ENCODE assay signal across 8 cellular contexts in the genomic region with DNA sequence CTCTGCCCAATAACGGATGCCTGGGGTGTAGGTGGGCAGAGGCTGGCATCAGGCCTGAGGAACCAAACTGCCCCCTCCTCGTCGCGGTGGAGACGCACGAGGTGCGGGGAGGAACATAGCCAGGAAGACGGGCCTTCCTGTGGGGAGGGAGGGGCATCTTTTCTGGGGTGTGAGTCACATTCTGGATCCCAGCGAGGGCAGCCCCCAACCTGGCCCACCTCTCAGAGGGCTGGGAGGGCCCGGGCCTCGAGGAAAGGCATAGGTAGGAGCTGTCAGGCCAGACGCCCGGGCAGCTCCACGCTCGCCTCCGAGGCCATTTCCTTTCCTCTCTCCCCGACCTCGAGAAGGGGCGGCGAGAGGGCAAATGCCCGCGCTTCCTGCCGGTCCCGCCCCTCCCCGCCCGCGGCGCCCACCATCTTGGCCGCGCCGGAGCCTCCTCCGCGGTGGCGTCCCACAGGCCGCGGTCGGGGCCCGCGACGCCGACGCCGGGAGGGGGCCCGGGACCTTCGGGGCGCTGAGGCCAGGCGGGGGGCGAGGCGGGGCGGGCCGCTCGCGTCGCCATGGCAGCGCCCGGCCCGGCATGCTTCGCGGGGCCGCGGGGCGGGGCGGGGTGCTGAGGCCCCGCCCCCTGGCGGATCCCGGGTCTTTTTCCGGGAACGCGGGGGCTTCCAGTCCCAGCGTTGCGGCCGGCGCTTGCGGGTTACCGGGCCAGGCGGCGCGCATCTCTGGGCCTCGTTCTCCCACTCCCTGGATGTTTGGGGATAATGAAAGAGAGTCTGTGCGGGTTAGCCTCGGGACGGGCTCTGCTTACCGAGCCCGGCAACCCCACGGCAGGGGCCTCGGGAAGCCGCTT. TPM values are rescaled to one million over a fixed set of nuclear protein-coding genes. Genes with fewer than 3 reads are reported as not detected.
DNase-seq lines count a peak whose midpoint lies in the region; ATAC-seq and TF ChIP-seq lines count a peak whose summit lies in the region.

No MANE protein-coding gene starts in this region.

- H3K9me3 Mint-ChIP-seq in CD8-positive, alpha-beta T cell, result no peaks in the 10 kb centered on the region
- no peaks in the 10 kb centered on the region for H3K9me3 Mint-ChIP-seq in activated naive CD8-positive, alpha-beta T cell treated with anti-CD3 and anti-CD28 coated beads, Interleukin-2, amount 50 U/mL, for 24 hours

- TF ChIP-seq CTCF in CD8-positive, alpha-beta T cell (IDR thresholded peaks at IDR 0.05), result no peak
- TF ChIP-seq CTCF in GM20000 (IDR thresholded peaks at IDR 0.05; ENCODE audit: extremely low read depth, missing control alignments) (no peak), upper lobe of right lung (IDR thresholded peaks at IDR 0.05) (no peak)

- peak overlapping the region; percentile 91 for H3K4me3 ChIP-seq in CD8-positive, alpha-beta T cell (ENCODE audit: low read depth, low read length)
- H3K4me3 ChIP-seq in upper lobe of right lung, result peak overlapping the region; percentile 82

- intact Hi-C loops in CD8-positive, alpha-beta T cell (cut with DNase I, micrococcal nuclease), result loop anchor here (1.0 to 5.0 kb wide), 9 partner anchors 11 to 652 kb away; partner anchors contain the start of genes DRC3 (in 2 of the 2), TOM1L2 (in 2 of the 2), MPRIP (in 1 of the 2) and PEMT (in 1 of the 2)
- intact Hi-C loops in left cardiac atrium (cut with DNase I) (loop anchor here in 1 of 2 donors (10.0 kb wide), 1 partner anchor 50 kb away; no protein-coding TSS in a partner anchor), posterior vena cava (cut with DNase I) (no loop called here), upper lobe of right lung (cut with DNase I) (no loop called here)

- in situ Hi-C loops in KBM-7 (cut with MboI; ENCODE audit: low pct_unique_long_range_greater_than_20kb, low sequenced_read_pairs), result no loop called here

- peaks cover 52% of the 10 kb centered on the region for H3K4me1 ChIP-seq in CD8-positive, alpha-beta T cell (ENCODE audit: insufficient read depth, low read length)
- H3K4me1 ChIP-seq in upper lobe of right lung, result peaks cover 69% of the 10 kb centered on the region

- DNase-seq in CD8-positive, alpha-beta T cell, result peak; percentile 25 to 84 (median 69)
- DNase-seq in GM20000 (ENCODE audit: low spot score), result peak; percentile 93
- DNase-seq in KBM-7, result peak; percentile 72
- DNase-seq in SW480 (ENCODE audit: low spot score), result peak; percentile 73
- peak; percentile 68 for DNase-seq in activated naive CD8-positive, alpha-beta T cell treated with anti-CD3 and anti-CD28 coated beads, Interleukin-2, amount 50 U/mL, for 24 hours
- DNase-seq in left cardiac atrium, result peak; percentile 80
- peak; percentile 91 for DNase-seq in posterior vena cava (ENCODE audit: low spot score)
- DNase-seq in upper lobe of right lung, result peak; percentile 88

- H3K4me1 Mint-ChIP-seq in CD8-positive, alpha-beta T cell (ENCODE audit: low read depth), result peaks cover 68% of the 10 kb centered on the region
- H3K4me1 Mint-ChIP-seq in activated naive CD8-positive, alpha-beta T cell treated with anti-CD3 and anti-CD28 coated beads, Interleukin-2, amount 50 U/mL, for 24 hours, result peaks cover 76% of the 10 kb centered on the region

- peak overlapping the region; percentile 88 for H3K27ac ChIP-seq in CD8-positive, alpha-beta T cell (ENCODE audit: low read depth, low read length)
- H3K27ac ChIP-seq in upper lobe of right lung, result peak overlapping the region; percentile 98

- H3K36me3 ChIP-seq in CD8-positive, alpha-beta T cell (ENCODE audit: insufficient read depth, low read length), result no peaks in the 10 kb centered on the region
- no peaks in the 10 kb centered on the region for H3K36me3 ChIP-seq in upper lobe of right lung

- no peaks in the 10 kb centered on the region for H3K9me3 ChIP-seq in CD8-positive, alpha-beta T cell (ENCODE audit: low read length)
- H3K9me3 ChIP-seq in upper lobe of right lung, result no peaks in the 10 kb centered on the region

- H3K27ac Mint-ChIP-seq in CD8-positive, alpha-beta T cell, result peak overlapping the region; percentile 99
- peak overlapping the region; percentile 91 for H3K27ac Mint-ChIP-seq in activated naive CD8-positive, alpha-beta T cell treated with anti-CD3 and anti-CD28 coated beads, Interleukin-2, amount 50 U/mL, for 24 hours

- ATAC-seq in CD8-positive, alpha-beta T cell, result peak; percentile 72
- ATAC-seq in activated naive CD8-positive, alpha-beta T cell treated with anti-CD3 and anti-CD28 coated beads, Interleukin-2, amount 50 U/mL, for 24 hours, result peak; percentile 75
- peak; percentile 75 to 77 for ATAC-seq in left cardiac atrium
- ATAC-seq in upper lobe of right lung, result peak; percentile 82

- H3K27me3 ChIP-seq in CD8-positive, alpha-beta T cell (ENCODE audit: insufficient read depth, low read length), result no peaks in the 10 kb centered on the region
- no peaks in the 10 kb centered on the region for H3K27me3 ChIP-seq in upper lobe of right lung

- H3K27me3 Mint-ChIP-seq in CD8-positive, alpha-beta T cell (ENCODE audit: low read depth), result no peaks in the 10 kb centered on the region
- no peaks in the 10 kb centered on the region for H3K27me3 Mint-ChIP-seq in activated naive CD8-positive, alpha-beta T cell treated with anti-CD3 and anti-CD28 coated beads, Interleukin-2, amount 50 U/mL, for 24 hours

- peak overlapping the region; percentile 86 for H3K4me3 Mint-ChIP-seq in CD8-positive, alpha-beta T cell
- peak overlapping the region; percentile 81 for H3K4me3 Mint-ChIP-seq in activated naive CD8-positive, alpha-beta T cell treated with anti-CD3 and anti-CD28 coated beads, Interleukin-2, amount 50 U/mL, for 24 hours

- POLR2A ChIA-PET in CD8-positive, alpha-beta T cell (lab: Charles Lee), result interaction anchor here (1.2 to 1.9 kb wide), 3 partner anchors 12 to 137 kb away, joined by 3 to 8 read pairs (median 6); no protein-coding TSS in a partner anchor

- CTCF ChIA-PET in CD8-positive, alpha-beta T cell (lab: Charles Lee), result interaction anchor here (0.8 to 3.3 kb wide), 4 partner anchors 9 to 31 kb away, joined by 3 to 16 read pairs (median 4); no protein-coding TSS in a partner anchor

- H3K36me3 Mint-ChIP-seq in CD8-positive, alpha-beta T cell, result no peaks in the 10 kb centered on the region
- no peaks in the 10 kb centered on the region for H3K36me3 Mint-ChIP-seq in activated naive CD8-positive, alpha-beta T cell treated with anti-CD3 and anti-CD28 coated beads, Interleukin-2, amount 50 U/mL, for 24 hours (ENCODE audit: low read depth)

RNA-seq across cellular contexts. Expression of gene RAI1, which starts 13.2 kb away (rescaled TPM):
- total RNA-seq in CD8-positive, alpha-beta T cell, result 10 to 100 TPM; 22.9 to 23.5 TPM
- total RNA-seq in left cardiac atrium (10 to 100 TPM; 22.4 to 32.3 TPM), posterior vena cava (10 to 100 TPM; 25.6 to 36.5 TPM), upper lobe of right lung (38.1 TPM)

Comparison
In these comparisons a context has a peak if more than half of its experiments do, and no peak if none do; other contexts are left out.
1. Peak in every context shown above with its lines: DNase-seq, ATAC-seq, H3K4me3 ChIP-seq and H3K27ac ChIP-seq.
2. intact Hi-C loops: an anchor here in CD8-positive, alpha-beta T cell (1.0 to 5.0 kb wide); none called in posterior vena cava and upper lobe of right lung.